In the genomic region with DNA sequence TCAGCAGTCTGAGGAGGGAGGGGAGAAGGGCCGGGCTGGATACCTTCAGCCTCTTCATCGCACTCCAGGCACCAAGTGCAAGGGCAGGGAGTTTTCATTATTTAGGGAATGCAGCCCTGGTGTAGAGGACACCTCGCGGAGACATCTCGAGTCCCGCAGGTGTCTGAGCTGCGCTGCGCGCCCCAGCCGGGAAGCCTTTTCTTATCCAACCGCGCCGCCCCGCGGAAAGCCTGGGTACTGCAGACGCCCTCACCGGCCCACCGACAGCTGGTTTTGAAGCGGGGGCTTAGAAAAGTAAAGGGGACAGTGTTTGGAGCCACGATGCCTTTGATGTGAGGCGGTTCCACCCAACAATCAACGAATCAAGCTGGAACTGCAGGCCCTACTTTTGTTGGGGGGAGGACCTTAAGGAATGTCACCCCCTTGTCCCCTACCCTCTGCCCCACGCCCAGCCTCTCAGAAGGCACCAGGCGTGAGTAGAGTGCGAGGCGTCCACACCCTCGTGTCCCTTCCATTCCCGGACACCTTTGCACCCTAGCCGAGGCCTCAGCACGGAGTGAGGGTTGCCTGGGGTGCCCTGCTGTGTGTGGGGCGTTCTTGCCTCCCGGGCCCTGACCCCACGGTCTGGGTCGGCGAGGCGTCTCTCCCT, we compare ENCODE assay signal across 8 cellular contexts.
DNase-seq lines count a peak whose midpoint lies in the region; TF ChIP-seq lines count a peak whose summit lies in the region.

No MANE protein-coding gene starts in this region.

- peak; percentile 97 for TF ChIP-seq CTCF in cardiac fibroblast (IDR thresholded peaks at IDR 0.05; ENCODE audit: low read depth, low read length)

- H3K4me3 ChIP-seq in cardiac fibroblast (replicated peaks in 1 of 2; ENCODE audit: low read depth in 2 of 2, low read length in 2 of 2) = peak overlapping the region in 1 of 2 donors; percentile 51

- DNase-seq in SIG-M5 treated with dmso at 0.1 percent for 504 hours (lab: John Stamatoyannopoulos, UW; ENCODE audit: unreplicated experiment) = peak; percentile 52
- no peak for DNase-seq in SIG-M5 (lab: John Stamatoyannopoulos, UW)
- DNase-seq in NAMALWA (ENCODE audit: low spot score) = peak; percentile 60
- peak; percentile 47 to 79 (median 68) for DNase-seq in activated CD4-positive, CD25-positive, alpha-beta regulatory T cell (lab: John Stamatoyannopoulos, UW)
- DNase-seq in cardiac fibroblast (ENCODE audit: low read depth in 2 of 2) = peak; percentile 49 to 59
- peak; percentile 87 for DNase-seq in islet precursor cell
- peak; percentile 78 for DNase-seq in stimulated activated CD4-positive, alpha-beta T cell treated with anti-CD3 and anti-CD28 coated beads, Interleukin-1b, Interleukin-23, amount 100 ng/mL, for 48 hours
- DNase-seq in NCI-H1092 treated with DMSO at 0.1 percent for 48 hours (lab: John Stamatoyannopoulos, UW) = no peak

Comparison
In these comparisons a context has a peak if more than half of its experiments do, and no peak if none do; other contexts are left out.
1. DNase-seq: peak in SIG-M5 treated with dmso at 0.1 percent for 504 hours (single experiment), NAMALWA (single experiment), activated CD4-positive, CD25-positive, alpha-beta regulatory T cell (4 of 4), cardiac fibroblast (2 of 2), islet precursor cell (single experiment) and stimulated activated CD4-positive, alpha-beta T cell treated with anti-CD3 and anti-CD28 coated beads, Interleukin-1b, Interleukin-23, amount 100 ng/mL, for 48 hours (single experiment); none in SIG-M5 (single experiment) and NCI-H1092 treated with DMSO at 0.1 percent for 48 hours (single experiment).